15 cellular contexts compared by ENCODE assay signal in the genomic region with DNA sequence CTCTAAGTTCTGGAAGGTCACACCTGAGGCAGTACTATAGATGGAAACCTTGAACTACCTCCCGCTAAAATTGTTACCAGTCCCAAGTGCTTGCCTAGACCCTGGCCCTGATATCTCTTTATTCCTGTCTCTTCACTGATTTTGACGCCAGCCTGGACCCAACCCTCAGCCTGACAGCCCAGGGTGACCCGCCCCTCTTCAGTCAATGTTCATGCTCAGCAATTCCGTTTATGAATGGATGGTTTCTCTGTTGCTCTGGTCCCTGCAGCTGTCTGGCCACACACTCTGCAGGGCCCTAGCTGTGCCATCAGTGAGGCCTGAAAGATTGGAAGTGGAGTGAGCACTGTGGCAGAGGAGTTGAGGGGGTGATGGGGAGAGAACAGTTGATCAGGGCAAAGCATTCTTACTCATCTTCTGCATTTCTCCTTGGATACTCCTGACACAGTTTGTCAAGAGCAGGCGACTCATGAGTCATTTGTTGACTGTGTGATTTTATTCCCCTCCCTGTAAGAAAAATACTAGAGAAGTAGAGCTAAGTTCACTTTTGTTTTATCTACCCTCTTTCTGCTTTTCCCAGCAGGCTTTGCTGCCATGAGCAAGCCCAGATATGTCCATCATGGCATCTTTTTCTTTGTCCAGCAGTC. TPM values are rescaled to one million over a fixed set of nuclear protein-coding genes. Genes with fewer than 3 reads are reported as not detected.
A peak's percentile ranks its signal among the peaks of the same experiment; 100 is the strongest.
DNase-seq lines count a peak whose midpoint lies in the region; ATAC-seq, FAIRE-seq and TF ChIP-seq lines count a peak whose summit lies in the region.
"Had no signal": no experiment of that assay in that cellular context is flagged by ENCODE, and none has a peak within 500 bp of the region (broad histone marks: within the 10 kb centered on the region; RNA-seq: fewer than 3 reads in every experiment).

No MANE protein-coding gene starts in this region.

- ATAC-seq in SK-N-SH treated with all-trans-retinoic acid at 6 μM for 48 hours: peak; percentile 66

- H3K4me1 ChIP-seq in small intestine (ENCODE audit: control insufficient read depth in 2 of 2, insufficient read depth in 1 of 2, low read depth in 1 of 2, low read length in 1 of 2): peaks cover 0 to 4% of the 10 kb centered on the region in 2 donors

- no peak for FAIRE-seq in small intestine (lab: Jason Lieb, UNC)

- H3K27ac ChIP-seq in small intestine (ENCODE audit: low read depth in 1 of 2, low read length in 1 of 2): peak overlapping the region in 1 of 2 donors; percentile 12
- H3K27ac ChIP-seq: RWPE1 had no signal

- no peaks in the 10 kb centered on the region for H3K36me3 ChIP-seq in small intestine (ENCODE audit: control insufficient read depth in 2 of 2, insufficient read depth in 2 of 2, low read length in 2 of 2)

- no peaks in the 10 kb centered on the region for H3K27me3 ChIP-seq in small intestine (ENCODE audit: control insufficient read depth in 2 of 2, insufficient read depth in 2 of 2, low read length in 2 of 2)

- H3K9me3 ChIP-seq in small intestine (ENCODE audit: control insufficient read depth, low read depth): no peaks in the 10 kb centered on the region

- no peak overlapping the region for H3K4me3 ChIP-seq in small intestine (ENCODE audit: low read depth in 1 of 2, low read length in 2 of 2)

- peak; percentile 59 for DNase-seq in EL
- peak; percentile 64 for DNase-seq in fibroblast of peridontal ligament (ENCODE audit: extremely low read depth)
- DNase-seq in small intestine: peak; percentile 49
- no peak for DNase-seq in inferior parietal cortex (ENCODE audit: extremely low spot score)
- DNase-seq in SKM-1 (lab: John Stamatoyannopoulos, UW; ENCODE audit: unreplicated experiment): no peak
- DNase-seq in NCI-H2081 treated with DMSO at 0.1 percent for 48 hours (lab: John Stamatoyannopoulos, UW): no peak
- DNase-seq in KBM-7: no peak
- DNase-seq: activated T-cell treated with anti-CD3 and anti-CD28 coated beads, Interleukin-2, amount 50 U/mL, for 72 hours; hippocampal formation; naive B cell; NCI-H2171; stimulated activated CD4-positive, alpha-beta T cell treated with anti-CD3 and anti-CD28 coated beads, Interleukin-12 subunit alpha, Interleukin-12 subunit beta, amount 100 ng/mL, for 4 hours; stimulated activated naive CD4-positive, alpha-beta T cell had no signal

- WGBS in small intestine, 3 donors: 55 to 76% (median 72%) methylated on average over 5 of the region's 5 CpGs

- in situ Hi-C loops in KBM-7 (cut with MboI; ENCODE audit: low pct_unique_long_range_greater_than_20kb, low sequenced_read_pairs): no loop called here

TF ChIP-seq in SK-N-SH treated with all-trans-retinoic acid at 6 μM for 48 hours, 23 proteins besides CTCF, POLR2A, EP300 and RAD21:
- TF ChIP-seq, protein P1, sequence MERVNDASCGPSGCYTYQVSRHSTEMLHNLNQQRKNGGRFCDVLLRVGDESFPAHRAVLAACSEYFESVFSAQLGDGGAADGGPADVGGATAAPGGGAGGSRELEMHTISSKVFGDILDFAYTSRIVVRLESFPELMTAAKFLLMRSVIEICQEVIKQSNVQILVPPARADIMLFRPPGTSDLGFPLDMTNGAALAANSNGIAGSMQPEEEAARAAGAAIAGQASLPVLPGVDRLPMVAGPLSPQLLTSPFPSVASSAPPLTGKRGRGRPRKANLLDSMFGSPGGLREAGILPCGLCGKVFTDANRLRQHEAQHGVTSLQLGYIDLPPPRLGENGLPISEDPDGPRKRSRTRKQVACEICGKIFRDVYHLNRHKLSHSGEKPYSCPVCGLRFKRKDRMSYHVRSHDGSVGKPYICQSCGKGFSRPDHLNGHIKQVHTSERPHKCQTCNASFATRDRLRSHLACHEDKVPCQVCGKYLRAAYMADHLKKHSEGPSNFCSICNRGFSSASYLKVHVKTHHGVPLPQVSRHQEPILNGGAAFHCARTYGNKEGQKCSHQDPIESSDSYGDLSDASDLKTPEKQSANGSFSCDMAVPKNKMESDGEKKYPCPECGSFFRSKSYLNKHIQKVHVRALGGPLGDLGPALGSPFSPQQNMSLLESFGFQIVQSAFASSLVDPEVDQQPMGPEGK (CRISPR knock-in tag; IDR thresholded peaks at IDR 0.05; ENCODE audit: borderline replicate concordance): no peak
- TF ChIP-seq TOX (CRISPR knock-in tag; IDR thresholded peaks at IDR 0.05; ENCODE audit: borderline replicate concordance): no peak
- no peak for TF ChIP-seq ZNF8 (CRISPR knock-in tag; IDR thresholded peaks at IDR 0.05)
- TF ChIP-seq, protein P2, sequence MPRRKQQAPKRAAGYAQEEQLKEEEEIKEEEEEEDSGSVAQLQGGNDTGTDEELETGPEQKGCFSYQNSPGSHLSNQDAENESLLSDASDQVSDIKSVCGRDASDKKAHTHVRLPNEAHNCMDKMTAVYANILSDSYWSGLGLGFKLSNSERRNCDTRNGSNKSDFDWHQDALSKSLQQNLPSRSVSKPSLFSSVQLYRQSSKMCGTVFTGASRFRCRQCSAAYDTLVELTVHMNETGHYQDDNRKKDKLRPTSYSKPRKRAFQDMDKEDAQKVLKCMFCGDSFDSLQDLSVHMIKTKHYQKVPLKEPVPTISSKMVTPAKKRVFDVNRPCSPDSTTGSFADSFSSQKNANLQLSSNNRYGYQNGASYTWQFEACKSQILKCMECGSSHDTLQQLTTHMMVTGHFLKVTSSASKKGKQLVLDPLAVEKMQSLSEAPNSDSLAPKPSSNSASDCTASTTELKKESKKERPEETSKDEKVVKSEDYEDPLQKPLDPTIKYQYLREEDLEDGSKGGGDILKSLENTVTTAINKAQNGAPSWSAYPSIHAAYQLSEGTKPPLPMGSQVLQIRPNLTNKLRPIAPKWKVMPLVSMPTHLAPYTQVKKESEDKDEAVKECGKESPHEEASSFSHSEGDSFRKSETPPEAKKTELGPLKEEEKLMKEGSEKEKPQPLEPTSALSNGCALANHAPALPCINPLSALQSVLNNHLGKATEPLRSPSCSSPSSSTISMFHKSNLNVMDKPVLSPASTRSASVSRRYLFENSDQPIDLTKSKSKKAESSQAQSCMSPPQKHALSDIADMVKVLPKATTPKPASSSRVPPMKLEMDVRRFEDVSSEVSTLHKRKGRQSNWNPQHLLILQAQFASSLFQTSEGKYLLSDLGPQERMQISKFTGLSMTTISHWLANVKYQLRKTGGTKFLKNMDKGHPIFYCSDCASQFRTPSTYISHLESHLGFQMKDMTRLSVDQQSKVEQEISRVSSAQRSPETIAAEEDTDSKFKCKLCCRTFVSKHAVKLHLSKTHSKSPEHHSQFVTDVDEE (CRISPR knock-in tag; IDR thresholded peaks at IDR 0.05): no peak
- TF ChIP-seq ARNTL (CRISPR knock-in tag; IDR thresholded peaks at IDR 0.05; ENCODE audit: borderline replicate concordance, low read depth): no peak
- no peak for TF ChIP-seq ZNF70 (CRISPR knock-in tag; IDR thresholded peaks at IDR 0.05)
- TF ChIP-seq CSRNP3 (CRISPR knock-in tag; IDR thresholded peaks at IDR 0.05): no peak
- TF ChIP-seq CSDC2 (CRISPR knock-in tag; IDR thresholded peaks at IDR 0.05): no peak
- TF ChIP-seq POU6F1 (CRISPR knock-in tag; IDR thresholded peaks at IDR 0.05; ENCODE audit: borderline replicate concordance, low read depth): no peak
- TF ChIP-seq OSR1 (CRISPR knock-in tag; IDR thresholded peaks at IDR 0.05): no peak
- TF ChIP-seq PPARA (CRISPR knock-in tag; IDR thresholded peaks at IDR 0.05; ENCODE audit: borderline replicate concordance): no peak
- no peak for TF ChIP-seq ZFP30 (CRISPR knock-in tag; IDR thresholded peaks at IDR 0.05)
- no peak for TF ChIP-seq SNAI2 (CRISPR knock-in tag; IDR thresholded peaks at IDR 0.05)
- no peak for TF ChIP-seq TCF4 (CRISPR knock-in tag; IDR thresholded peaks at IDR 0.05; ENCODE audit: borderline replicate concordance)
- no peak for TF ChIP-seq GLIS3 (CRISPR knock-in tag; IDR thresholded peaks at IDR 0.05)
- TF ChIP-seq ZNF565 (CRISPR knock-in tag; conservative IDR thresholded peaks at IDR 0.05; ENCODE audit: low read depth): no peak
- TF ChIP-seq BACH2 (CRISPR knock-in tag; IDR thresholded peaks at IDR 0.05; ENCODE audit: borderline replicate concordance): no peak

RNA-seq across cellular contexts. Expression of gene NPAS2, which starts 46.0 kb away (rescaled TPM):
- polyA plus RNA-seq in small intestine: 10 to 100 TPM; 25.2 to 34.2 (median 27.3) TPM

Comparison
In these comparisons a context has a peak if more than half of its experiments do, and no peak if none do; other contexts are left out.
1. DNase-seq: peak in EL (single experiment), fibroblast of peridontal ligament (single experiment) and small intestine (single experiment); none in inferior parietal cortex (single experiment), SKM-1 (single experiment), NCI-H2081 treated with DMSO at 0.1 percent for 48 hours (single experiment) and KBM-7 (single experiment).